ENCODE assay signal across 1 cellular context in the genomic region with DNA sequence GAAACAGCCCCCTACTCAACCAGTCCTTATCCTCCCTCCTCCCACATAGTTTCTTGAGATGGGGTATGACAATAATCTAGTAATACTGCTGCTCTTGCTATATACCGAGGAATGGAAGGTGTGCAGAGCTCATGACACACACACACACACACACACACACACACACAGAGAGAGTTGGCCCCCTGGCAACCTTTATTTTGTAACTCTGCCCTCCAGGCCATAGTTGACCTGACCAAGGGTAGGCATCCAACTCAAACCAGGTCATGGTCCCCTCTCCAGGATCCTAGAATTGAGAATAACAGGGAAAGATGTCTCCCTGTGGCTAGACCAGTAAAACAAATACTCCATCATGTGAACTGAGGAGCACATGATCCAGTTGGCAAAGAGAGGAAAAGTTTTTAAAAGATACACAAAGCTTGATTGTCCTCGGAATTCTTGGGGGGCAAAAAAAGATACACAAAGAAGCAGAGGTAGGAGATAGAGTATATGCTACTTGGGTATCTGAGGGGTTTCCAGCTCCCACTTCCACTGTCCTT.
TF ChIP-seq lines count a peak whose summit lies in the region.

No MANE protein-coding gene starts in this region.

TF ChIP-seq in GM23338, 12 proteins besides CTCF, POLR2A, EP300 and RAD21:
- TF ChIP-seq STAT1 (IDR thresholded peaks at IDR 0.05; ENCODE audit: unreplicated experiment), result no peak
TF ChIP-seq in GM23338: peak in this region for 0.
